9 cellular contexts compared by ENCODE assay signal in genomic region chr1:16009030-16009460, GRCh38. TPM values are rescaled to one million over a fixed set of nuclear protein-coding genes. Genes with fewer than 3 reads are reported as not detected.
DNase-seq lines count a peak whose midpoint lies in the region; ATAC-seq and TF ChIP-seq lines count a peak whose summit lies in the region.
"Had no signal": no experiment of that assay in that cellular context is flagged by ENCODE, and none has a peak within 500 bp of the region (broad histone marks: within the 10 kb centered on the region; RNA-seq: fewer than 3 reads in every experiment).

No MANE protein-coding gene starts in this region.

- ATAC-seq in natural killer cell treated with Interleukin-12 subunit alpha and Interleukin-12 subunit beta and Interleukin-15 and Interleukin-18, amount 100 ng/mL, for 72 hours = peak; percentile 56 to 63
- peak in 1 of 2 donors; percentile 35 for ATAC-seq in stimulated activated naive B cell treated with anti-CD40 and anti-IgM and Interleukin-4, amounts not matched to agents 10 μg/mL and 1 μg/mL and 100 μg/mL, for 72 hours (replicated peaks)
- no peak for ATAC-seq in HG02884 (IDR thresholded peaks at IDR 0.05; ENCODE audit: unreplicated experiment)

- H3K79me2 ChIP-seq in OCI-LY3 (ENCODE audit: low read length) = no peaks in the 10 kb centered on the region

- no peak overlapping the region for H3K27ac Mint-ChIP-seq in natural killer cell treated with Interleukin-12 subunit alpha and Interleukin-12 subunit beta and Interleukin-15 and Interleukin-18, amount 100 ng/mL, for 72 hours
- H3K27ac Mint-ChIP-seq in stimulated activated naive B cell treated with anti-CD40 and anti-IgM and Interleukin-4, amounts not matched to agents 10 μg/mL and 1 μg/mL and 100 μg/mL, for 72 hours = no peak overlapping the region

- peaks cover 7% of the 10 kb centered on the region; the same call in 1 of the 2 replicates for H3K4me1 ChIP-seq in OCI-LY3 (ENCODE audit: low read length)

- no peaks in the 10 kb centered on the region for H3K9me3 Mint-ChIP-seq in natural killer cell treated with Interleukin-12 subunit alpha and Interleukin-12 subunit beta and Interleukin-15 and Interleukin-18, amount 100 ng/mL, for 72 hours
- H3K9me3 Mint-ChIP-seq in stimulated activated naive B cell treated with anti-CD40 and anti-IgM and Interleukin-4, amounts not matched to agents 10 μg/mL and 1 μg/mL and 100 μg/mL, for 72 hours = no peaks in the 10 kb centered on the region
- H3K9me3 Mint-ChIP-seq: IgD-negative memory B cell had no signal

- H3K27ac ChIP-seq in HL-60 (replicated peaks) = no peak overlapping the region
- H3K27ac ChIP-seq in OCI-LY3 (ENCODE audit: low read length) = no peak overlapping the region

- H3K4me3 ChIP-seq in HL-60 (replicated peaks; ENCODE audit: insufficient read depth, low read length) = no peak overlapping the region
- no peak overlapping the region for H3K4me3 ChIP-seq in OCI-LY3 (ENCODE audit: low read length)
- H3K4me3 ChIP-seq in epithelial cell of proximal tubule (ENCODE audit: low read depth, low read length) = no peak overlapping the region

- no peak overlapping the region for H3K4me3 Mint-ChIP-seq in natural killer cell treated with Interleukin-12 subunit alpha and Interleukin-12 subunit beta and Interleukin-15 and Interleukin-18, amount 100 ng/mL, for 72 hours
- no peak overlapping the region for H3K4me3 Mint-ChIP-seq in stimulated activated naive B cell treated with anti-CD40 and anti-IgM and Interleukin-4, amounts not matched to agents 10 μg/mL and 1 μg/mL and 100 μg/mL, for 72 hours

- H3K27me3 ChIP-seq in HL-60 (ENCODE audit: insufficient read depth, poor library complexity, severe bottlenecking) (no peaks in the 10 kb centered on the region), OCI-LY3 (ENCODE audit: low read depth, low read length) (peaks cover 4% of the 10 kb centered on the region; the same call in 1 of the 2 replicates)

- TF ChIP-seq CTCF in HL-60 (IDR thresholded peaks at IDR 0.05; ENCODE audit: insufficient read depth, low read length) (peak; percentile 94), OCI-LY3 (IDR thresholded peaks at IDR 0.05; ENCODE audit: low read depth, low read length) (peak; percentile 86), epithelial cell of proximal tubule (conservative IDR thresholded peaks at IDR 0.05; ENCODE audit: low read depth, low read length) (peak; percentile 97)

- peaks cover 8 to 19% of the 10 kb centered on the region in 2 donors for H3K4me1 Mint-ChIP-seq in natural killer cell treated with Interleukin-12 subunit alpha and Interleukin-12 subunit beta and Interleukin-15 and Interleukin-18, amount 100 ng/mL, for 72 hours (ENCODE audit: low read depth in 2 of 2)
- peaks cover 31 to 52% of the 10 kb centered on the region in 2 donors for H3K4me1 Mint-ChIP-seq in stimulated activated naive B cell treated with anti-CD40 and anti-IgM and Interleukin-4, amounts not matched to agents 10 μg/mL and 1 μg/mL and 100 μg/mL, for 72 hours

- no peak overlapping the region for H3K9ac ChIP-seq in OCI-LY3 (ENCODE audit: low read length)

- H4K20me1 ChIP-seq in OCI-LY3 (ENCODE audit: insufficient read depth, low read length) = no peaks in the 10 kb centered on the region

- DNase-seq in CMK (ENCODE audit: low read depth) = peak; percentile 61
- peak; percentile 58 to 64 for DNase-seq in HL-60 (ENCODE audit: low read depth in 1 of 2, low spot score in 1 of 2)
- DNase-seq in activated T-cell treated with anti-CD3 and anti-CD28 coated beads for 1 hour (ENCODE audit: low read depth) = peak; percentile 65
- DNase-seq in epithelial cell of proximal tubule (ENCODE audit: low read depth) = no peak
- no peak for DNase-seq in natural killer cell treated with Interleukin-12 subunit alpha and Interleukin-12 subunit beta and Interleukin-15 and Interleukin-18, amount 100 ng/mL, for 72 hours (ENCODE audit: low spot score)
- DNase-seq in stimulated activated naive B cell treated with anti-CD40 and anti-IgM and Interleukin-4, amounts not matched to agents 10 μg/mL and 1 μg/mL and 100 μg/mL, for 72 hours = peak; percentile 48

- H3K36me3 ChIP-seq in OCI-LY3 (replicated peaks; ENCODE audit: low read depth, low read length) = no peaks in the 10 kb centered on the region

- no peak overlapping the region for H2AFZ ChIP-seq in OCI-LY3 (ENCODE audit: low read depth, low read length)

- no peaks in the 10 kb centered on the region for H3K9me3 ChIP-seq in OCI-LY3 (ENCODE audit: insufficient read depth, low read length)

- peaks cover 0 to 2% of the 10 kb centered on the region in 2 donors for H3K27me3 Mint-ChIP-seq in natural killer cell treated with Interleukin-12 subunit alpha and Interleukin-12 subunit beta and Interleukin-15 and Interleukin-18, amount 100 ng/mL, for 72 hours
- H3K27me3 Mint-ChIP-seq in stimulated activated naive B cell treated with anti-CD40 and anti-IgM and Interleukin-4, amounts not matched to agents 10 μg/mL and 1 μg/mL and 100 μg/mL, for 72 hours = no peaks in the 10 kb centered on the region
- H3K27me3 Mint-ChIP-seq: IgD-negative memory B cell had no signal

- no peaks in the 10 kb centered on the region for H3K36me3 Mint-ChIP-seq in natural killer cell treated with Interleukin-12 subunit alpha and Interleukin-12 subunit beta and Interleukin-15 and Interleukin-18, amount 100 ng/mL, for 72 hours
- H3K36me3 Mint-ChIP-seq in stimulated activated naive B cell treated with anti-CD40 and anti-IgM and Interleukin-4, amounts not matched to agents 10 μg/mL and 1 μg/mL and 100 μg/mL, for 72 hours = no peaks in the 10 kb centered on the region
- H3K36me3 Mint-ChIP-seq: IgD-negative memory B cell had no signal

- no peak overlapping the region for H3K4me2 ChIP-seq in OCI-LY3 (ENCODE audit: low read length)

RNA-seq across cellular contexts. Expression of gene SRARP, which starts 5.0 kb away (rescaled TPM):
- not detected in 2 replicates for total RNA-seq in epithelial cell of proximal tubule
- not detected for total RNA-seq in natural killer cell treated with Interleukin-12 subunit alpha and Interleukin-12 subunit beta and Interleukin-15 and Interleukin-18, amount 100 ng/mL, for 72 hours

RNA-seq across cellular contexts. Expression of gene HSPB7, which starts 8.8 kb away (rescaled TPM):
- total RNA-seq in epithelial cell of proximal tubule = not detected in 2 replicates
- not detected for total RNA-seq in natural killer cell treated with Interleukin-12 subunit alpha and Interleukin-12 subunit beta and Interleukin-15 and Interleukin-18, amount 100 ng/mL, for 72 hours

RNA-seq across cellular contexts. Expression of gene CLCNKA, which starts 12.8 kb away (rescaled TPM):
- 0.14 TPM in 1 of 2 replicates, not detected in the other for total RNA-seq in epithelial cell of proximal tubule
- total RNA-seq in natural killer cell treated with Interleukin-12 subunit alpha and Interleukin-12 subunit beta and Interleukin-15 and Interleukin-18, amount 100 ng/mL, for 72 hours = under 1 TPM in 1 of 2 donors, not detected in 1; 0.24 TPM

RNA-seq across cellular contexts. Expression of gene ZBTB17, which starts 33.1 kb away (rescaled TPM):
- total RNA-seq in epithelial cell of proximal tubule = 22.5 and 23.6 TPM in 2 replicates
- 100 to 1,000 TPM in 1 of 2 donors, 10 to 100 TPM in 1; 75.6 to 102 TPM for total RNA-seq in natural killer cell treated with Interleukin-12 subunit alpha and Interleukin-12 subunit beta and Interleukin-15 and Interleukin-18, amount 100 ng/mL, for 72 hours

RNA-seq across cellular contexts. Expression of gene CLCNKB, which starts 34.5 kb away (rescaled TPM):
- 0.98 TPM in 1 of 2 replicates, not detected in the other for total RNA-seq in epithelial cell of proximal tubule
- total RNA-seq in natural killer cell treated with Interleukin-12 subunit alpha and Interleukin-12 subunit beta and Interleukin-15 and Interleukin-18, amount 100 ng/mL, for 72 hours = not detected

Comparison
In these comparisons a context has a peak if more than half of its experiments do, and no peak if none do; other contexts are left out.
1. DNase-seq: peak in CMK (single experiment), HL-60 (2 of 2), activated T-cell treated with anti-CD3 and anti-CD28 coated beads for 1 hour (single experiment) and stimulated activated naive B cell treated with anti-CD40 and anti-IgM and Interleukin-4, amounts not matched to agents 10 μg/mL and 1 μg/mL and 100 μg/mL, for 72 hours (single experiment); none in epithelial cell of proximal tubule (single experiment) and natural killer cell treated with Interleukin-12 subunit alpha and Interleukin-12 subunit beta and Interleukin-15 and Interleukin-18, amount 100 ng/mL, for 72 hours (single experiment).
2. Peak in every context shown above with its lines, with median percentiles within 50 percentile points of each other: CTCF ChIP-seq.